Comparison of ENCODE assay signal across 12 cellular contexts in genomic region chr2:210363261-210363660, GRCh38. TPM values are rescaled to one million over a fixed set of nuclear protein-coding genes. Genes with fewer than 3 reads are reported as not detected.
A peak's percentile ranks its signal among the peaks of the same experiment; 100 is the strongest.
DNase-seq lines count a peak whose midpoint lies in the region; ATAC-seq and TF ChIP-seq lines count a peak whose summit lies in the region.
"Had no signal": no experiment of that assay in that cellular context is flagged by ENCODE, and none has a peak within 500 bp of the region (broad histone marks: within the 10 kb centered on the region; RNA-seq: fewer than 3 reads in every experiment).

No MANE protein-coding gene starts in this region.

- DNase-seq in heart right ventricle (no peak), cardiac septum (ENCODE audit: low spot score) (no peak), astrocyte of the cerebellum (ENCODE audit: low read depth) (no peak), upper lobe of right lung (no peak), amygdala (lab: John Stamatoyannopoulos, UW) (no peak), dorsolateral prefrontal cortex (no peak), GM19238 (ENCODE audit: insufficient read length, low spot score) (no peak)
- DNase-seq: activated T-cell treated with anti-CD3 and anti-CD28 coated beads, Interleukin-2, amount 50 U/mL, for 1 hour; testis had no signal

- H3K36me3 ChIP-seq in heart right ventricle = no peaks in the 10 kb centered on the region
- H3K36me3 ChIP-seq in upper lobe of right lung = no peaks in the 10 kb centered on the region

- H3K4me3 ChIP-seq in heart right ventricle = no peak overlapping the region
- H3K4me3 ChIP-seq in astrocyte of the cerebellum (ENCODE audit: low read depth, low read length) = no peak overlapping the region
- H3K4me3 ChIP-seq in upper lobe of right lung = no peak overlapping the region
- no peak overlapping the region for H3K4me3 ChIP-seq in dorsolateral prefrontal cortex
- H3K4me3 ChIP-seq: testis had no signal

- H3K27ac ChIP-seq in heart right ventricle (no peak overlapping the region), upper lobe of right lung (no peak overlapping the region), dorsolateral prefrontal cortex (no peak overlapping the region)
- H3K27ac ChIP-seq: testis had no signal

- TF ChIP-seq CTCF in heart right ventricle (IDR thresholded peaks at IDR 0.05) (peak in 5 of 9 donors; percentile 21 to 44 (median 26)), astrocyte of the cerebellum (IDR thresholded peaks at IDR 0.05; ENCODE audit: low read depth, low read length, missing control alignments) (peak; percentile 17), upper lobe of right lung (IDR thresholded peaks at IDR 0.05) (no peak), dorsolateral prefrontal cortex (IDR thresholded peaks at IDR 0.05 in 54 of 56, conservative IDR thresholded peaks at IDR 0.05 in 2 of 56; ENCODE audit: low read depth in 1 of 56, partially characterized antibody in 56 of 56) (peak in 1 of 56 donors; percentile 5)

- in situ Hi-C loops in astrocyte of the cerebellum (cut with HindIII; ENCODE audit: low sequenced_read_pairs) = no loop called here

- H3K9me3 ChIP-seq in heart right ventricle (no peaks in the 10 kb centered on the region), upper lobe of right lung (no peaks in the 10 kb centered on the region)
- H3K9me3 ChIP-seq: testis had no signal

- H3K4me1 ChIP-seq in heart right ventricle (no peaks in the 10 kb centered on the region), upper lobe of right lung (no peaks in the 10 kb centered on the region)
- H3K4me1 ChIP-seq: testis had no signal

- H3K27me3 ChIP-seq in heart right ventricle (no peaks in the 10 kb centered on the region), upper lobe of right lung (no peaks in the 10 kb centered on the region), dorsolateral prefrontal cortex (no peaks in the 10 kb centered on the region)
- H3K27me3 ChIP-seq: testis had no signal

- ATAC-seq in heart right ventricle = no peak
- peak; percentile 35 for ATAC-seq in HG03432 (IDR thresholded peaks at IDR 0.05; ENCODE audit: unreplicated experiment)
- peak; percentile 25 for ATAC-seq in upper lobe of right lung

- intact Hi-C loops in heart right ventricle (cut with DNase I) (no loop called here), cardiac septum (cut with DNase I) (no loop called here), upper lobe of right lung (cut with DNase I) (no loop called here), dorsolateral prefrontal cortex (cut with DNase I) (no loop called here)

RNA-seq across cellular contexts. Expression of gene MYL1, which starts 48.3 kb away (rescaled TPM):
- total RNA-seq in heart right ventricle = 1 to 10 TPM in 1 of 10 donors, under 1 TPM in 5, not detected in 4; 0.34 to 3.1 (median 0.50) TPM
- polyA plus RNA-seq in heart right ventricle = under 1 TPM in 1 of 2 donors, not detected in 1; 0.51 TPM
- total RNA-seq in cardiac septum = 17.5 TPM
- total RNA-seq in upper lobe of right lung = not detected
- under 1 TPM in 1 of 120 experiments, not detected in 119; 0.55 TPM for total RNA-seq in dorsolateral prefrontal cortex
- total RNA-seq: testis had no signal
- polyA plus RNA-seq: CD14-positive monocyte, IgD-negative memory B cell had no signal

Comparison
In these comparisons a context has a peak if more than half of its experiments do, and no peak if none do; other contexts are left out.
1. ATAC-seq: peak in HG03432 (single experiment) and upper lobe of right lung (single experiment); none in heart right ventricle (0 of 8).